ENCODE assay signal across 24 cellular contexts in the genomic region with DNA sequence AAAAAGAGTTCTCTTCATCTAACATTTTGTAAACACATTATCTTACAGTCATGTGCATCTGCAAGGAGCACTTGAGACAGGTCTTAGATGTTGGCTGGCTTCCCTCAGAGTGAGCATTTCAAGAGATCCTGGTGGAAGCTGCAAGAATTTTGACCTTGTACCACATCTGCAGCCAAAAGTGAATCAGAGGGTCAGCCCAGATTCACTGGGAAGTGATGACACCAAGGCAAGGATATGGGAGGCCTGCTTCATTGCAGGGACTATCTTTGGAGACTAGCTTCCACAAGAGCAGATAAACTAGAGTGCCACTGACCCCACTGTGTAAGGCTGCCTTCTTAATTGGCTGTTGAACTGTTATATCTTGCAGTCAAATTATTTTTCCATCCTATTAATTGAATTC. TPM values are rescaled to one million over a fixed set of nuclear protein-coding genes. Genes with fewer than 3 reads are reported as not detected.
"Had no signal": no experiment of that assay in that cellular context is flagged by ENCODE, and none has a peak within 500 bp of the region (broad histone marks: within the 10 kb centered on the region; RNA-seq: fewer than 3 reads in every experiment).

No MANE protein-coding gene starts in this region.

- H3K36me3 ChIP-seq: breast epithelium, upper lobe of left lung had no signal

- H3K27ac ChIP-seq: breast epithelium, coronary artery, epithelial cell of prostate, foreskin keratinocyte, upper lobe of left lung had no signal

- H3K9me3 ChIP-seq: upper lobe of left lung had no signal

- H3K4me3 ChIP-seq: breast epithelium, coronary artery, lung, upper lobe of left lung had no signal

- DNase-seq: activated B cell treated with CpG ODN at 0.5 μM for 24 hours; activated CD4-positive, alpha-beta memory T cell treated with anti-CD3 and anti-CD28 coated beads for 36 hours; activated CD4-positive, alpha-beta T cell treated with anti-CD3 and anti-CD28 coated beads for 4 hours; activated naive CD4-positive, alpha-beta T cell treated with Interleukin-2 at 50 U/mL for 16 hours; activated naive CD8-positive, alpha-beta T cell treated with anti-CD3 and anti-CD28 coated beads for 36 hours; activated T-cell treated with anti-CD3 and anti-CD28 coated beads, Interleukin-2, amount 50 U/mL, for 48 hours; amniotic stem cell; cerebellar nuclear complex; foreskin keratinocyte; naive thymus-derived CD4-positive, alpha-beta T cell; occipital lobe; posterior cingulate gyrus; stimulated activated CD4-positive, alpha-beta T cell treated with anti-CD3 and anti-CD28 coated beads, Interleukin-4, amount 100 ng/mL, for 1 hour; stimulated activated naive CD4-positive, alpha-beta T cell; T-helper 9 cell; upper lobe of left lung had no signal

- H3K27me3 ChIP-seq: breast epithelium, upper lobe of left lung had no signal

- H3K4me1 ChIP-seq: breast epithelium, foreskin keratinocyte, upper lobe of left lung had no signal

RNA-seq across cellular contexts. Expression of gene GADL1, which starts 21.3 kb away (rescaled TPM):
- total RNA-seq: activated B cell treated with CpG ODN at 0.5 μM for 24 hours; activated CD4-positive, alpha-beta memory T cell treated with anti-CD3 and anti-CD28 coated beads for 36 hours; activated naive CD8-positive, alpha-beta T cell treated with anti-CD3 and anti-CD28 coated beads for 36 hours; breast epithelium; foreskin keratinocyte; naive thymus-derived CD4-positive, alpha-beta T cell; renal cortical epithelial cell; subcutaneous adipose tissue; T-helper 1 cell treated with Interleukin-12 subunit alpha and Interleukin-12 subunit beta and Interleukin-4 antibody, amounts not matched to agents 30 ng/mL and 1 ng/mL, for 36 hours had no signal
- polyA plus RNA-seq: foreskin keratinocyte; keratinocyte; naive thymus-derived CD4-positive, alpha-beta T cell had no signal
